In genomic region chr6:109036588-109037320, GRCh38 we compare ENCODE assay signal across 18 cellular contexts. TPM values are rescaled to one million over a fixed set of nuclear protein-coding genes. Genes with fewer than 3 reads are reported as not detected.
DNase-seq lines count a peak whose midpoint lies in the region; ATAC-seq and TF ChIP-seq lines count a peak whose summit lies in the region.
"Had no signal": no experiment of that assay in that cellular context is flagged by ENCODE, and none has a peak within 500 bp of the region (broad histone marks: within the 10 kb centered on the region; RNA-seq: fewer than 3 reads in every experiment).

No MANE protein-coding gene starts in this region.

- H3K9ac ChIP-seq in DND-41 (ENCODE audit: low read depth, low read length) (no peak overlapping the region), smooth muscle cell (ENCODE audit: low read depth) (no peak overlapping the region)
- H3K9ac ChIP-seq: KMS-11 had no signal

- no peak overlapping the region for H3K4me2 ChIP-seq in DND-41 (ENCODE audit: insufficient read depth, low read length)
- H3K4me2 ChIP-seq in smooth muscle cell, result no peak overlapping the region
- H3K4me2 ChIP-seq: KMS-11 had no signal

- intact Hi-C loops in Panc1 (cut with micrococcal nuclease; ENCODE audit: unreplicated experiment), result no loop called here
- intact Hi-C loops in breast epithelium (cut with DNase I; ENCODE audit: low total_unique reads), result no loop called here

- H3K27ac Mint-ChIP-seq in CD4-positive, CD25-positive, alpha-beta regulatory T cell, result peak overlapping the region in 2 of 3 donors; percentile 36 to 57
- H3K27ac Mint-ChIP-seq: activated naive CD4-positive, alpha-beta T cell treated with anti-CD3 and anti-CD28 coated beads, Interleukin-2, amount 50 U/mL, for 72 hours; brain had no signal

- H3K9me3 ChIP-seq in CD4-positive, CD25-positive, alpha-beta regulatory T cell (ENCODE audit: control insufficient read depth in 2 of 2, low read length in 2 of 2), result no peaks in the 10 kb centered on the region
- H3K9me3 ChIP-seq in DND-41 (ENCODE audit: insufficient read depth, low read length, severe bottlenecking) (no peaks in the 10 kb centered on the region), Panc1 (ENCODE audit: control insufficient read depth, insufficient read depth, low read depth, low read length) (no peaks in the 10 kb centered on the region), muscle layer of duodenum (ENCODE audit: control insufficient read depth in 1 of 2, low read length in 2 of 2) (no peaks in the 10 kb centered on the region), breast epithelium (no peaks in the 10 kb centered on the region), smooth muscle cell (replicated peaks; ENCODE audit: low read depth) (no peaks in the 10 kb centered on the region)
- H3K9me3 ChIP-seq: Caco-2, sigmoid colon had no signal

- POLR2A ChIA-PET in Panc1 (lab: Charles Lee), result no interaction called here

- H3K4me1 ChIP-seq in CD4-positive, CD25-positive, alpha-beta regulatory T cell (ENCODE audit: control insufficient read depth, insufficient read depth, low read length, poor library complexity, severe bottlenecking), result peaks cover 17% of the 10 kb centered on the region
- peaks cover 3% of the 10 kb centered on the region; the same call in 1 of the 2 replicates for H3K4me1 ChIP-seq in DND-41 (ENCODE audit: insufficient read depth, low read length)
- H3K4me1 ChIP-seq in Panc1 (ENCODE audit: control insufficient read depth, insufficient read depth, low read length), result no peaks in the 10 kb centered on the region
- H3K4me1 ChIP-seq in muscle layer of duodenum (ENCODE audit: control insufficient read depth in 1 of 2, insufficient read depth in 2 of 2, low read length in 2 of 2), result peaks cover 3 to 6% of the 10 kb centered on the region in 2 donors
- no peaks in the 10 kb centered on the region for H3K4me1 ChIP-seq in breast epithelium
- H3K4me1 ChIP-seq in smooth muscle cell (ENCODE audit: low read depth), result no peaks in the 10 kb centered on the region

- H3F3A ChIP-seq in smooth muscle cell (ENCODE audit: low read depth), result no peaks in the 10 kb centered on the region

- H3K27me3 ChIP-seq in CD4-positive, CD25-positive, alpha-beta regulatory T cell (ENCODE audit: control insufficient read depth, insufficient read depth, low read length), result no peaks in the 10 kb centered on the region
- H3K27me3 ChIP-seq in DND-41 (ENCODE audit: insufficient read depth, low read length, poor library complexity), result no peaks in the 10 kb centered on the region
- H3K27me3 ChIP-seq in Panc1 (ENCODE audit: control insufficient read depth, insufficient read depth, low read length), result no peaks in the 10 kb centered on the region
- no peaks in the 10 kb centered on the region for H3K27me3 ChIP-seq in muscle layer of duodenum (ENCODE audit: low read depth, low read length)
- no peaks in the 10 kb centered on the region for H3K27me3 ChIP-seq in breast epithelium
- no peaks in the 10 kb centered on the region for H3K27me3 ChIP-seq in smooth muscle cell (ENCODE audit: low read depth)
- H3K27me3 ChIP-seq: sigmoid colon had no signal

- peak; percentile 47 to 74 for ATAC-seq in CD4-positive, CD25-positive, alpha-beta regulatory T cell (ENCODE audit: low read depth in 2 of 2)
- peak; percentile 40; the same call in 1 of the 3 replicates for ATAC-seq in DND-41 (ENCODE audit: insufficient read depth, low read depth)
- no peak for ATAC-seq in Panc1
- ATAC-seq: activated naive CD4-positive, alpha-beta T cell treated with anti-CD3 and anti-CD28 coated beads, Interleukin-2, amount 50 U/mL, for 72 hours; GM12878 had no signal

- H3K79me2 ChIP-seq in DND-41 (ENCODE audit: insufficient read depth, low read length), result no peaks in the 10 kb centered on the region
- peaks cover 2% of the 10 kb centered on the region for H3K79me2 ChIP-seq in smooth muscle cell (ENCODE audit: low read depth)

- H3K27ac ChIP-seq in CD4-positive, CD25-positive, alpha-beta regulatory T cell (ENCODE audit: insufficient read depth, low read length, poor library complexity, severe bottlenecking), result peak overlapping the region; percentile 47
- no peak overlapping the region for H3K27ac ChIP-seq in DND-41 (ENCODE audit: low read length)
- H3K27ac ChIP-seq in Panc1 (ENCODE audit: low read length), result no peak overlapping the region
- H3K27ac ChIP-seq in muscle layer of duodenum (ENCODE audit: low read length), result peak overlapping the region; percentile 34
- H3K27ac ChIP-seq in breast epithelium, result peak overlapping the region in 1 of 2 donors; percentile 3
- H3K27ac ChIP-seq in smooth muscle cell (ENCODE audit: low read depth), result no peak overlapping the region
- H3K27ac ChIP-seq: KMS-11 had no signal

- 90% methylated on average over 5 of the region's 5 CpGs for WGBS in smooth muscle cell (ENCODE audit: low lambda C conversion rate)

- no peak for TF ChIP-seq POLR2A in breast epithelium (IDR thresholded peaks at IDR 0.05)

- in situ Hi-C loops in Panc1 (cut with HindIII; ENCODE audit: low pct_unique_long_range_greater_than_20kb, low sequenced_read_pairs), result no loop called here

- peak overlapping the region; percentile 52 for H3K4me3 ChIP-seq in CD4-positive, CD25-positive, alpha-beta regulatory T cell (ENCODE audit: low read depth, low read length)
- H3K4me3 ChIP-seq in DND-41 (ENCODE audit: low read depth in 1 of 2, low read length in 2 of 2), result no peak overlapping the region
- H3K4me3 ChIP-seq in Panc1 (ENCODE audit: low read depth in 2 of 2, low read length in 2 of 2), result no peak overlapping the region
- no peak overlapping the region for H3K4me3 ChIP-seq in muscle layer of duodenum (ENCODE audit: low read depth in 1 of 2, low read length in 2 of 2)
- H3K4me3 ChIP-seq in breast epithelium, result no peak overlapping the region
- no peak overlapping the region for H3K4me3 ChIP-seq in smooth muscle cell
- H3K4me3 ChIP-seq: GM12878, sigmoid colon had no signal

- H3K4me3 Mint-ChIP-seq in CD4-positive, CD25-positive, alpha-beta regulatory T cell, result peak overlapping the region in 3 of 4 donors; percentile 6 to 63 (median 61)
- H3K4me3 Mint-ChIP-seq: brain had no signal

- H3K9me3 Mint-ChIP-seq in CD4-positive, CD25-positive, alpha-beta regulatory T cell, result peaks cover 0 to 1% (median 0%) of the 10 kb centered on the region in 7 donors
- H3K9me3 Mint-ChIP-seq: activated naive CD4-positive, alpha-beta T cell treated with anti-CD3 and anti-CD28 coated beads, Interleukin-2, amount 50 U/mL, for 72 hours; brain had no signal

- H4K20me1 ChIP-seq in DND-41 (ENCODE audit: insufficient read depth, low read length) (no peaks in the 10 kb centered on the region), smooth muscle cell (ENCODE audit: low read depth) (peaks cover 5% of the 10 kb centered on the region)

- BruUV-seq in Panc1 (replicated peaks; lab: Mats Ljungman, UMichigan), result TSS peak; percentile 25

- TF ChIP-seq CTCF in DND-41 (IDR thresholded peaks at IDR 0.05; ENCODE audit: borderline replicate concordance, extremely low read depth, low read length, poor library complexity, severe bottlenecking) (no peak), Panc1 (IDR thresholded peaks at IDR 0.05) (no peak), breast epithelium (IDR thresholded peaks at IDR 0.05) (no peak), smooth muscle cell (IDR thresholded peaks at IDR 0.05; ENCODE audit: borderline replicate concordance, insufficient read depth, poor library complexity, severe bottlenecking) (no peak)

- H2AFZ ChIP-seq in DND-41 (ENCODE audit: low read depth, low read length) (no peak overlapping the region), smooth muscle cell (ENCODE audit: low read depth) (no peak overlapping the region)

- peaks cover 26 to 53% (median 35%) of the 10 kb centered on the region in 4 donors for H3K4me1 Mint-ChIP-seq in CD4-positive, CD25-positive, alpha-beta regulatory T cell

- peak in 2 of 3 donors; percentile 32 to 52 for DNase-seq in CD4-positive, CD25-positive, alpha-beta regulatory T cell
- DNase-seq in DND-41 (no peak), Panc1 (ENCODE audit: low read depth, low spot score) (no peak), breast epithelium (ENCODE audit: low spot score in 2 of 2) (no peak), epidermal melanocyte (ENCODE audit: insufficient read length, low spot score) (no peak), smooth muscle cell (lab: John Stamatoyannopoulos, UW; ENCODE audit: unreplicated experiment) (no peak), cerebellum (ENCODE audit: low spot score) (no peak)
- DNase-seq: activated CD4-positive, alpha-beta T cell treated with anti-CD3 and anti-CD28 coated beads for 48 hours; Caco-2; GF-D8; NCI-H2227 treated with DMSO at 0.1 percent for 48 hours; sigmoid colon; stimulated activated CD4-positive, alpha-beta T cell treated with anti-CD3 and anti-CD28 coated beads, Interleukin-2, amount 100 ng/mL, for 24 hours had no signal

- peaks cover 8% of the 10 kb centered on the region for H3K36me3 Mint-ChIP-seq in CD4-positive, CD25-positive, alpha-beta regulatory T cell
- H3K36me3 Mint-ChIP-seq: activated naive CD4-positive, alpha-beta T cell treated with anti-CD3 and anti-CD28 coated beads, Interleukin-2, amount 50 U/mL, for 72 hours; brain had no signal

- peaks cover 9% of the 10 kb centered on the region for H3K27me3 Mint-ChIP-seq in CD4-positive, CD25-positive, alpha-beta regulatory T cell
- H3K27me3 Mint-ChIP-seq: brain had no signal

- CTCF ChIA-PET in Panc1 (lab: Charles Lee), result no interaction called here

- no peaks in the 10 kb centered on the region for H3K36me3 ChIP-seq in CD4-positive, CD25-positive, alpha-beta regulatory T cell (ENCODE audit: control insufficient read depth, insufficient read depth, low read length)
- H3K36me3 ChIP-seq in DND-41 (ENCODE audit: insufficient read depth, low read length) (no peaks in the 10 kb centered on the region), Panc1 (ENCODE audit: control insufficient read depth, insufficient read depth, low read length) (no peaks in the 10 kb centered on the region), muscle layer of duodenum (ENCODE audit: control insufficient read depth in 1 of 2, insufficient read depth in 2 of 2, low read length in 2 of 2) (no peaks in the 10 kb centered on the region), breast epithelium (no peaks in the 10 kb centered on the region), smooth muscle cell (ENCODE audit: low read depth) (no peaks in the 10 kb centered on the region)
- H3K36me3 ChIP-seq: sigmoid colon had no signal

RNA-seq across cellular contexts. Expression of gene SESN1, which starts 57.9 kb away (rescaled TPM):
- 51.8 TPM for total RNA-seq in CD4-positive, CD25-positive, alpha-beta regulatory T cell
- 10 to 100 TPM; 15.8 to 59.6 (median 37.4) TPM for polyA plus RNA-seq in CD4-positive, CD25-positive, alpha-beta regulatory T cell
- total RNA-seq in Panc1 (2021; ENCODE audit: unreplicated experiment), result 11.3 TPM
- 5.5 TPM for polyA plus RNA-seq in Panc1 (2012; ENCODE audit: insufficient read length)
- total RNA-seq in breast epithelium, result 100 to 1,000 TPM in 2 of 3 donors, 10 to 100 TPM in 1; 70.8 to 141 (median 108) TPM
- 38.7 and 50.9 TPM in 2 replicates for total RNA-seq in smooth muscle cell
- 23.6 and 24.1 TPM in 2 replicates for polyA plus RNA-seq in smooth muscle cell
- total RNA-seq in cerebellum, result 38.7 TPM

RNA-seq across cellular contexts. Expression of gene CEP57L1, which starts 58.6 kb away (rescaled TPM):
- total RNA-seq in CD4-positive, CD25-positive, alpha-beta regulatory T cell, result 6.9 TPM
- polyA plus RNA-seq in CD4-positive, CD25-positive, alpha-beta regulatory T cell, result 10 to 100 TPM in 2 of 4 donors, 1 to 10 TPM in 2; 6.6 to 12.4 (median 9.5) TPM
- total RNA-seq in Panc1 (2021; ENCODE audit: unreplicated experiment) (37.6 TPM), breast epithelium (10 to 100 TPM; 14.1 to 23.7 (median 19.8) TPM), smooth muscle cell (35.7 and 36.8 TPM in 2 replicates), cerebellum (58.4 TPM)
- 15.0 TPM for polyA plus RNA-seq in Panc1 (2012; ENCODE audit: insufficient read length)
- polyA plus RNA-seq in smooth muscle cell, result 24.0 and 24.7 TPM in 2 replicates

Comparison
In these comparisons a context has a peak if more than half of its experiments do, and no peak if none do; other contexts are left out.
1. DNase-seq: peak in CD4-positive, CD25-positive, alpha-beta regulatory T cell (2 of 3); none in DND-41 (single experiment), Panc1 (single experiment), breast epithelium (0 of 2), epidermal melanocyte (single experiment), smooth muscle cell (single experiment) and cerebellum (single experiment).
2. H3K27ac ChIP-seq: peak in CD4-positive, CD25-positive, alpha-beta regulatory T cell (single experiment) and muscle layer of duodenum (single experiment); none in DND-41 (single experiment), Panc1 (single experiment) and smooth muscle cell (single experiment).